Comparison of ENCODE assay signal across 8 cellular contexts in genomic region chr3:185824051-185824466, GRCh38. TPM values are rescaled to one million over a fixed set of nuclear protein-coding genes. Genes with fewer than 3 reads are reported as not detected.
DNase-seq lines count a peak whose midpoint lies in the region; ATAC-seq, FAIRE-seq and TF ChIP-seq lines count a peak whose summit lies in the region.

No MANE protein-coding gene starts in this region.

- TF ChIP-seq CTCF in DOHH2 (IDR thresholded peaks at IDR 0.05; ENCODE audit: low read depth, low read length, poor library complexity, severe bottlenecking), result no peak
- TF ChIP-seq CTCF in breast epithelium (IDR thresholded peaks at IDR 0.05), result no peak
- TF ChIP-seq CTCF in HepG2 (CRISPR knock-in tag; IDR thresholded peaks at IDR 0.05), result no peak
- no peak for TF ChIP-seq CTCF in tibial artery (IDR thresholded peaks at IDR 0.05)

- no peaks in the 10 kb centered on the region for H3K36me3 ChIP-seq in DOHH2 (ENCODE audit: control insufficient read depth, low read length)
- no peaks in the 10 kb centered on the region for H3K36me3 ChIP-seq in breast epithelium
- peaks cover 1 to 2% of the 10 kb centered on the region in 2 experiments; a peak in 1 of 5 replicates for H3K36me3 ChIP-seq in HepG2 (replicated peaks in 1 of 2; ENCODE audit: control insufficient read depth in 1 of 2, insufficient read depth in 2 of 2, low read length in 2 of 2)
- no peaks in the 10 kb centered on the region for H3K36me3 ChIP-seq in tibial artery

- in situ Hi-C loops in HepG2 (cut with HindIII; ENCODE audit: extremely low pct_ligation_motif_present, low pct_unique_long_range_greater_than_20kb), result no loop called here

- WGBS in HepG2 (ENCODE audit: low lambda C conversion rate), result 1% methylated on average over 24 of the region's 24 CpGs

- TF ChIP-seq POLR2A in breast epithelium (IDR thresholded peaks at IDR 0.05), result no peak
- no peak for TF ChIP-seq POLR2A in HepG2 (IDR thresholded peaks at IDR 0.05; ENCODE audit: insufficient read depth in 1 of 2, low read depth in 2 of 2, low read length in 2 of 2)

- peak; percentile 2 for ATAC-seq in HepG2
- ATAC-seq in GM19397 (IDR thresholded peaks at IDR 0.05; ENCODE audit: unreplicated experiment), result no peak

- POLR2A ChIA-PET in HepG2 (lab: Yijun Ruan, JAX), result interaction anchor here (0.6 to 1.1 kb wide), 2 partner anchors 36 to 114 kb away, joined by 3 to 5 read pairs; partner anchors contain the start of gene TRA2B

- TF ChIP-seq EP300 in HepG2 (IDR thresholded peaks at IDR 0.05; ENCODE audit: low read depth in 2 of 2, low read length in 2 of 2), result no peak
- TF ChIP-seq EP300 in HepG2 (CRISPR knock-in tag; IDR thresholded peaks at IDR 0.05; ENCODE audit: borderline replicate concordance), result no peak

- no peak for FAIRE-seq in HepG2 (lab: Jason Lieb, UNC)

- intact Hi-C loops in breast epithelium (cut with DNase I; ENCODE audit: low total_unique reads), result no loop called here
- intact Hi-C loops in HepG2 (cut with micrococcal nuclease; ENCODE audit: unreplicated experiment), result loop anchor here (5.0 kb wide), 1 partner anchor 92 kb away; no protein-coding TSS in a partner anchor
- intact Hi-C loops in tibial artery (cut with DNase I; ENCODE audit: low total_unique reads), result no loop called here

- H3K4me1 ChIP-seq in DOHH2 (ENCODE audit: control insufficient read depth, low read length) (no peaks in the 10 kb centered on the region; the same call in 1 of the 2 replicates), breast epithelium (peaks cover 0 to 2% of the 10 kb centered on the region in 2 donors), HepG2 (ENCODE audit: insufficient read depth, low read length) (peaks cover 45% of the 10 kb centered on the region), tibial artery (peaks cover 0 to 36% (median 32%) of the 10 kb centered on the region in 4 donors)

- H3K9me2 ChIP-seq in DOHH2 (replicated peaks; ENCODE audit: control insufficient read depth, low read length), result no peaks in the 10 kb centered on the region

- BruUV-seq in HepG2 (replicated peaks; lab: Mats Ljungman, UMichigan), result no TSS peak

- no peaks in the 10 kb centered on the region for H3F3A ChIP-seq in DOHH2 (ENCODE audit: control insufficient read depth, insufficient read depth)

- H3K27me3 ChIP-seq in DOHH2 (ENCODE audit: control insufficient read depth, low read length) (peaks cover 73% of the 10 kb centered on the region), breast epithelium (peaks cover 0 to 50% of the 10 kb centered on the region in 2 donors), HepG2 (ENCODE audit: control insufficient read depth in 1 of 2, insufficient read depth in 2 of 2, low read length in 2 of 2) (no peaks in the 10 kb centered on the region; a peak in 1 of 5 replicates), tibial artery (peaks cover 0 to 74% of the 10 kb centered on the region in 2 donors)

- TF ChIP-seq RAD21 in HepG2 (CRISPR knock-in tag; IDR thresholded peaks at IDR 0.05), result no peak

- H3K79me2 ChIP-seq in DOHH2 (ENCODE audit: control insufficient read depth, low read length) (no peaks in the 10 kb centered on the region), HepG2 (ENCODE audit: insufficient read depth, low read length) (peaks cover 88% of the 10 kb centered on the region)

- no peaks in the 10 kb centered on the region for H3K9me3 ChIP-seq in DOHH2 (ENCODE audit: control insufficient read depth, insufficient read depth, low read length)
- no peaks in the 10 kb centered on the region for H3K9me3 ChIP-seq in breast epithelium
- no peaks in the 10 kb centered on the region for H3K9me3 ChIP-seq in HepG2 (ENCODE audit: low read length)
- no peaks in the 10 kb centered on the region for H3K9me3 ChIP-seq in tibial artery

- CTCF ChIA-PET in HepG2 (lab: Yijun Ruan, JAX; ENCODE audit: low intra/inter-chr PET ratio, low total read pairs), result no interaction called here

- no peak overlapping the region for H2AFZ ChIP-seq in HepG2 (ENCODE audit: low read length)

- peak overlapping the region; percentile 97 for H3K9ac ChIP-seq in HepG2 (ENCODE audit: insufficient read depth, low read depth, low read length)

- peak overlapping the region; percentile 58 for H3K4me2 ChIP-seq in DOHH2 (ENCODE audit: low read length)
- peak overlapping the region; percentile 48 for H3K4me2 ChIP-seq in HepG2 (ENCODE audit: low read depth, low read length)

- H4K20me1 ChIP-seq in DOHH2 (ENCODE audit: control insufficient read depth, insufficient read depth, low read depth, low read length) (no peaks in the 10 kb centered on the region), HepG2 (ENCODE audit: insufficient read depth, low read length) (peaks cover 35% of the 10 kb centered on the region)

- H3K4me3 ChIP-seq in DOHH2 (ENCODE audit: low read length) (no peak overlapping the region; the same call in 1 of the 2 replicates), breast epithelium (peak overlapping the region; percentile 62 to 80 (median 68)), HepG2 (replicated peaks in 1 of 3; ENCODE audit: insufficient read depth in 1 of 3, low read depth in 2 of 3, low read length in 3 of 3) (peak overlapping the region; percentile 92 to 99 (median 95)), tibial artery (peak overlapping the region; percentile 46 to 62)

- H3K27ac ChIP-seq in DOHH2 (ENCODE audit: low read depth, low read length) (no peak overlapping the region), breast epithelium (peak overlapping the region; percentile 77 to 90), HepG2 (ENCODE audit: extremely low read length, insufficient read depth, low read length) (peak overlapping the region; percentile 97), tibial artery (peak overlapping the region in 1 of 2 donors; percentile 29)

- DNase-seq in NAMALWA (ENCODE audit: low spot score) (peak; percentile 20), breast epithelium (ENCODE audit: low spot score in 2 of 2) (no peak), HepG2 (ENCODE audit: low spot score) (no peak), tibial artery (peak in 1 of 2 donors; percentile 64), T-helper 9 cell (no peak), DMS153 (lab: John Stamatoyannopoulos, UW) (no peak)

TF ChIP-seq in HepG2, 621 proteins besides CTCF, POLR2A, EP300 and RAD21 (continues in another document):
- TF ChIP-seq MTA3 (CRISPR knock-in tag; IDR thresholded peaks at IDR 0.05) (no peak), GLI4 (CRISPR knock-in tag; IDR thresholded peaks at IDR 0.05; ENCODE audit: borderline replicate concordance) (no peak), NONO (IDR thresholded peaks at IDR 0.05) (no peak), NONO (CRISPR knock-in tag; conservative IDR thresholded peaks at IDR 0.05) (peak; percentile 49; the same call in 1 of the 2 replicates), POLR2G (IDR thresholded peaks at IDR 0.05; ENCODE audit: low read depth, low read length) (0 out of 2 replicates have a peak, but pooled peaks have one; percentile 41), SCMH1 (CRISPR knock-in tag; IDR thresholded peaks at IDR 0.05; ENCODE audit: borderline replicate concordance) (no peak)
- TF ChIP-seq, protein P1, sequence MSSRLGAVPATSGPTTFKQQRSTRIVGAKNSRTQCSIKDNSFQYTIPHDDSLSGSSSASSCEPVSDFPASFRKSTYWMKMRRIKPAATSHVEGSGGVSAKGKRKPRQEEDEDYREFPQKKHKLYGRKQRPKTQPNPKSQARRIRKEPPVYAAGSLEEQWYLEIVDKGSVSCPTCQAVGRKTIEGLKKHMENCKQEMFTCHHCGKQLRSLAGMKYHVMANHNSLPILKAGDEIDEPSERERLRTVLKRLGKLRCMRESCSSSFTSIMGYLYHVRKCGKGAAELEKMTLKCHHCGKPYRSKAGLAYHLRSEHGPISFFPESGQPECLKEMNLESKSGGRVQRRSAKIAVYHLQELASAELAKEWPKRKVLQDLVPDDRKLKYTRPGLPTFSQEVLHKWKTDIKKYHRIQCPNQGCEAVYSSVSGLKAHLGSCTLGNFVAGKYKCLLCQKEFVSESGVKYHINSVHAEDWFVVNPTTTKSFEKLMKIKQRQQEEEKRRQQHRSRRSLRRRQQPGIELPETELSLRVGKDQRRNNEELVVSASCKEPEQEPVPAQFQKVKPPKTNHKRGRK (CRISPR knock-in tag; IDR thresholded peaks at IDR 0.05), result no peak
- TF ChIP-seq, protein P2, sequence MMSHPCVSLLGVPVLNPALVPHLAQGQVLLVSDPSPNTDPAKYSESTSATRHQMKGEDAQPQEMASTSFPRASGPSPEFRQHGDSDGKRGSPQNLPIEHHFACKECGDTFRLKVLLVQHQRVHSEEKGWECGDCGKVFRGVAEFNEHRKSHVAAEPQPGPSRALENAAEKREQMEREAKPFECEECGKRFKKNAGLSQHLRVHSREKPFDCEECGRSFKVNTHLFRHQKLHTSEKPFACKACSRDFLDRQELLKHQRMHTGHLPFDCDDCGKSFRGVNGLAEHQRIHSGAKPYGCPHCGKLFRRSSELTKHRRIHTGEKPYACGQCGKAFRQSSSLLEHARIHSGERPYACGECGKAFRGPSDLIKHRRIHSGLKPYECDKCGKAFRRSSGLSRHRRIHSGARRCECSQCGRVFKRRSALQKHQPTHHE (CRISPR knock-in tag; IDR thresholded peaks at IDR 0.05; ENCODE audit: borderline replicate concordance), result 0 out of 2 replicates have a peak, but pooled peaks have one; percentile 25

RNA-seq across cellular contexts. Expression of gene IGF2BP2, which starts 0.8 kb away (rescaled TPM):
- total RNA-seq in breast epithelium (10 to 100 TPM in 2 of 3 donors, 1 to 10 TPM in 1; 4.9 to 27.5 (median 23.8) TPM), HepG2 (2016; rRNA removed; fragmentation: Illumina TruSeq; extraction: Trizol) (46.0 and 46.3 TPM in 2 replicates)
- 27.3 and 31.8 TPM in 2 replicates for total RNA-seq in HepG2 (2016; cell fraction: cytosol; rRNA removed; fragmentation: Illumina TruSeq; extraction: Trizol; ENCODE audit: low read depth)
- 36.6 and 47.1 TPM in 2 replicates for total RNA-seq in HepG2 (2016; cell fraction: insoluble cytoplasmic fraction; rRNA removed; fragmentation: Illumina TruSeq; extraction: Trizol)
- 57.4 and 59.2 TPM in 2 replicates for total RNA-seq in HepG2 (2016; cell fraction: membrane; rRNA removed; fragmentation: Illumina TruSeq; extraction: Trizol)
- total RNA-seq in HepG2 (2016; cell fraction: nucleus; rRNA removed; fragmentation: Illumina TruSeq; extraction: Trizol), result 59.9 and 71.5 TPM in 2 replicates
- polyA plus RNA-seq in HepG2 (2011; rRNA removed), result 6.5 and 9.5 TPM in 2 replicates
- polyA plus RNA-seq in HepG2 (2011; cell fraction: cytosol; rRNA removed), result 3.6 and 6.7 TPM in 2 replicates
- 29.6 and 44.5 TPM in 2 replicates for polyA plus RNA-seq in HepG2 (2011; cell fraction: nucleus; rRNA removed)
- polyA plus RNA-seq in HepG2 (2012), result 93.3 and 101 TPM in 2 replicates
- 22.3 and 25.9 TPM in 2 replicates for polyA plus RNA-seq in HepG2 (2016; cell fraction: cytosol; fragmentation: Illumina TruSeq; extraction: Trizol; ENCODE audit: low read depth)
- polyA plus RNA-seq in HepG2 (2016; cell fraction: insoluble cytoplasmic fraction; fragmentation: Illumina TruSeq; extraction: Trizol; ENCODE audit: low read depth), result 65.2 and 84.9 TPM in 2 replicates
- 59.1 and 66.3 TPM in 2 replicates for polyA plus RNA-seq in HepG2 (2016; cell fraction: membrane; fragmentation: Illumina TruSeq; extraction: Trizol; ENCODE audit: low read depth)
- polyA plus RNA-seq in HepG2 (2016; cell fraction: nucleus; fragmentation: Illumina TruSeq; extraction: Trizol; ENCODE audit: insufficient read depth, low read depth), result 115 and 116 TPM in 2 replicates
- 11.7 TPM in 1 of 2 replicates, not detected in the other for polyA minus RNA-seq in HepG2 (2011; rRNA and poly(A)+ RNA removed; ENCODE audit: low replicate concordance)
- polyA minus RNA-seq in HepG2 (2011; cell fraction: cytosol; rRNA and poly(A)+ RNA removed), result 13.2 and 23.5 TPM in 2 replicates
- 110 and 124 TPM in 2 replicates for polyA minus RNA-seq in HepG2 (2011; cell fraction: nucleus; rRNA and poly(A)+ RNA removed)
